10 cellular contexts compared by ENCODE assay signal in genomic region chr1:188027613-188028012, GRCh38.
DNase-seq lines count a peak whose midpoint lies in the region; ATAC-seq and TF ChIP-seq lines count a peak whose summit lies in the region.
"Had no signal": no experiment of that assay in that cellular context is flagged by ENCODE, and none has a peak within 500 bp of the region (broad histone marks: within the 10 kb centered on the region; RNA-seq: fewer than 3 reads in every experiment).

No MANE protein-coding gene starts in this region.

- H3K27ac ChIP-seq in AG04450 (ENCODE audit: low read depth, low read length) (no peak overlapping the region), right lobe of liver (no peak overlapping the region)

- H3K4me1 ChIP-seq in right lobe of liver = no peaks in the 10 kb centered on the region

- intact Hi-C loops in right lobe of liver (cut with DNase I) (no loop called here), lower leg skin (cut with DNase I; ENCODE audit: low total_unique reads) (no loop called here)

- no peaks in the 10 kb centered on the region for H3K27me3 ChIP-seq in AG04450 (ENCODE audit: control insufficient read depth, insufficient read depth, low read length)
- no peaks in the 10 kb centered on the region for H3K27me3 ChIP-seq in right lobe of liver

- TF ChIP-seq CTCF in AG04450 (IDR thresholded peaks at IDR 0.05; ENCODE audit: low read depth, low read length) (no peak), fibroblast of mammary gland (conservative IDR thresholded peaks at IDR 0.05; ENCODE audit: control insufficient read depth, insufficient read depth, low read depth, low read length) (no peak), right lobe of liver (IDR thresholded peaks at IDR 0.05) (no peak), lower leg skin (IDR thresholded peaks at IDR 0.05) (no peak)

- H3K36me3 ChIP-seq in right lobe of liver = no peaks in the 10 kb centered on the region

- POLR2A ChIA-PET in AG04450 (lab: Yijun Ruan, JAX) = interaction anchor here (0.6 to 0.9 kb wide), 2 partner anchors 63 to 456 kb away, joined by 3 read pairs; no protein-coding TSS in a partner anchor

- ATAC-seq in GM19467 (IDR thresholded peaks at IDR 0.05; ENCODE audit: unreplicated experiment) (peak; percentile 73), HG03575 (IDR thresholded peaks at IDR 0.05; ENCODE audit: extremely low read depth, insufficient number of reproducible peaks, low FRiP score, unreplicated experiment) (peak; percentile 82), left lobe of liver (no peak), right lobe of liver (no peak)

- CTCF ChIA-PET in AG04450 (lab: Charles Lee) = interaction anchor here (0.5 kb wide), 1 partner anchor 138 kb away, joined by 5 read pairs; no protein-coding TSS in a partner anchor

- no peak overlapping the region for H3K4me3 ChIP-seq in AG04450 (ENCODE audit: low read depth, low read length)
- H3K4me3 ChIP-seq in fibroblast of mammary gland (ENCODE audit: control insufficient read depth, low read depth, low read length) = no peak overlapping the region
- no peak overlapping the region for H3K4me3 ChIP-seq in right lobe of liver
- no peak overlapping the region for H3K4me3 ChIP-seq in lower leg skin (ENCODE audit: low read depth, poor library complexity, severe bottlenecking)

- H3K9me3 ChIP-seq in AG04450 (ENCODE audit: control insufficient read depth, insufficient read depth, low read length) (no peaks in the 10 kb centered on the region), right lobe of liver (no peaks in the 10 kb centered on the region)

- DNase-seq in AG04450 (ENCODE audit: low read depth, low spot score) = peak; percentile 69
- DNase-seq in fibroblast of mammary gland (ENCODE audit: low read depth) = peak; percentile 81
- no peak for DNase-seq in left lobe of liver (ENCODE audit: low spot score)
- no peak for DNase-seq in NCI-H526 (lab: John Stamatoyannopoulos, UW)
- DNase-seq in right lobe of liver = no peak
- no peak for DNase-seq in lower leg skin (ENCODE audit: low spot score in 2 of 2)
- DNase-seq: DND-41, NCI-H1105 had no signal

- TF ChIP-seq POLR2A in right lobe of liver (IDR thresholded peaks at IDR 0.05) (no peak), lower leg skin (IDR thresholded peaks at IDR 0.05) (no peak)

Comparison
In these comparisons a context has a peak if more than half of its experiments do, and no peak if none do; other contexts are left out.
1. DNase-seq: peak in AG04450 (single experiment) and fibroblast of mammary gland (single experiment); none in left lobe of liver (single experiment), NCI-H526 (0 of 2), right lobe of liver (0 of 3) and lower leg skin (0 of 2).
2. ATAC-seq: peak in GM19467 (single experiment) and HG03575 (single experiment); none in left lobe of liver (single experiment) and right lobe of liver (0 of 4).